In genomic region chr14:63045612-63046320, GRCh38 we compare ENCODE assay signal across 10 cellular contexts. TPM values are rescaled to one million over a fixed set of nuclear protein-coding genes. Genes with fewer than 3 reads are reported as not detected.
A peak's percentile ranks its signal among the peaks of the same experiment; 100 is the strongest.
DNase-seq lines count a peak whose midpoint lies in the region; ATAC-seq and TF ChIP-seq lines count a peak whose summit lies in the region.
"Had no signal": no experiment of that assay in that cellular context is flagged by ENCODE, and none has a peak within 500 bp of the region (broad histone marks: within the 10 kb centered on the region; RNA-seq: fewer than 3 reads in every experiment).

No MANE protein-coding gene starts in this region.

- no peak overlapping the region for H3K9ac ChIP-seq in parathyroid adenoma
- H3K9ac ChIP-seq: BLaER1 had no signal

- H2AFZ ChIP-seq in parathyroid adenoma: peak overlapping the region; percentile 78

- ATAC-seq in HG02981 (IDR thresholded peaks at IDR 0.05; ENCODE audit: unreplicated experiment): no peak

- no peaks in the 10 kb centered on the region for H3K36me3 ChIP-seq in esophagus muscularis mucosa
- no peaks in the 10 kb centered on the region for H3K36me3 ChIP-seq in parathyroid adenoma (ENCODE audit: control insufficient read depth, insufficient read depth, low read length)
- H3K36me3 ChIP-seq: BLaER1 had no signal

- peak; percentile 49 to 60 for DNase-seq in SHP77 (lab: John Stamatoyannopoulos, UW)
- DNase-seq in SHP77 treated with DMSO at 0.1 percent for 48 hours (lab: John Stamatoyannopoulos, UW): no peak
- peak; percentile 21 for DNase-seq in NCI-H524 treated with DMSO at 0.1 percent for 48 hours (lab: John Stamatoyannopoulos, UW)
- no peak for DNase-seq in esophagus muscularis mucosa (ENCODE audit: extremely low spot score)
- DNase-seq in NOMO-1 treated with DMSO at 0.1 percent for 48 hours (lab: John Stamatoyannopoulos, UW; ENCODE audit: unreplicated experiment): no peak
- no peak for DNase-seq in stimulated activated CD4-positive, alpha-beta T cell treated with anti-CD3 and anti-CD28 coated beads, Interleukin-12 subunit alpha, Interleukin-12 subunit beta, amount 100 ng/mL, for 4 hours

- peak overlapping the region; percentile 71 for H3K4me2 ChIP-seq in parathyroid adenoma (ENCODE audit: low read length)
- H3K4me2 ChIP-seq: BLaER1 had no signal

- H3K9me3 ChIP-seq in esophagus muscularis mucosa (no peaks in the 10 kb centered on the region), parathyroid adenoma (ENCODE audit: control insufficient read depth, low read length) (no peaks in the 10 kb centered on the region)

- no peaks in the 10 kb centered on the region for H3K79me2 ChIP-seq in parathyroid adenoma

- H3K4me3 ChIP-seq in esophagus muscularis mucosa (peak overlapping the region; percentile 43 to 55 (median 45)), parathyroid adenoma (ENCODE audit: low read depth, low read length) (no peak overlapping the region)
- H3K4me3 ChIP-seq: BLaER1 had no signal

- under 1% methylated on average over 40 of the region's 70 CpGs for WGBS in esophagus muscularis mucosa

- H3K27me3 ChIP-seq in esophagus muscularis mucosa: peaks cover 7 to 86% (median 33%) of the 10 kb centered on the region in 4 donors
- H3K27me3 ChIP-seq in parathyroid adenoma (ENCODE audit: control insufficient read depth, insufficient read depth, low read length): peaks cover 6% of the 10 kb centered on the region
- H3K27me3 ChIP-seq: BLaER1 had no signal

- H3K27ac ChIP-seq in esophagus muscularis mucosa (replicated peaks in 1 of 4) (no peak overlapping the region), parathyroid adenoma (no peak overlapping the region)
- H3K27ac ChIP-seq: BLaER1 had no signal

- TF ChIP-seq CTCF in esophagus muscularis mucosa (IDR thresholded peaks at IDR 0.05) (no peak), parathyroid adenoma (IDR thresholded peaks at IDR 0.05) (no peak)

- peaks cover 14 to 19% (median 19%) of the 10 kb centered on the region in 4 donors for H3K4me1 ChIP-seq in esophagus muscularis mucosa
- H3K4me1 ChIP-seq in parathyroid adenoma: no peaks in the 10 kb centered on the region
- H3K4me1 ChIP-seq: BLaER1 had no signal

- no peak for TF ChIP-seq POLR2A in esophagus muscularis mucosa (IDR thresholded peaks at IDR 0.05; ENCODE audit: low read depth)

- intact Hi-C loops in esophagus muscularis mucosa (cut with DNase I): loop anchor here (10.0 kb wide), 1 partner anchor 229 kb away; no protein-coding TSS in a partner anchor

- no peak for TF ChIP-seq EP300 in esophagus muscularis mucosa (IDR thresholded peaks at IDR 0.05)

RNA-seq across cellular contexts. Expression of gene KCNH5, which starts 0.5 kb away (rescaled TPM):
- total RNA-seq in esophagus muscularis mucosa: under 1 TPM; under 0.01 to 0.23 (median 0.12) TPM
- total RNA-seq: lung microvascular endothelial cell had no signal

Comparison
In these comparisons a context has a peak if more than half of its experiments do, and no peak if none do; other contexts are left out.
1. DNase-seq: peak in SHP77 (2 of 2) and NCI-H524 treated with DMSO at 0.1 percent for 48 hours (single experiment); none in SHP77 treated with DMSO at 0.1 percent for 48 hours (single experiment), esophagus muscularis mucosa (single experiment), NOMO-1 treated with DMSO at 0.1 percent for 48 hours (single experiment) and stimulated activated CD4-positive, alpha-beta T cell treated with anti-CD3 and anti-CD28 coated beads, Interleukin-12 subunit alpha, Interleukin-12 subunit beta, amount 100 ng/mL, for 4 hours (single experiment).